Comparison of ENCODE assay signal across 15 cellular contexts in genomic region chr9:41125109-41125658, GRCh38. TPM values are rescaled to one million over a fixed set of nuclear protein-coding genes. Genes with fewer than 3 reads are reported as not detected.
"Had no signal": no experiment of that assay in that cellular context is flagged by ENCODE, and none has a peak within 500 bp of the region (broad histone marks: within the 10 kb centered on the region; RNA-seq: fewer than 3 reads in every experiment).

No MANE protein-coding gene starts in this region.

RNA-seq across cellular contexts. Expression of gene FOXD4L6, which starts 3.3 kb away (rescaled TPM):
- total RNA-seq: chondrocyte, colonic mucosa, endodermal cell, esophagus mucosa, gastroesophageal sphincter, heart left ventricle, hepatocyte, kidney, left colon, left lobe of liver, left ventricle myocardium inferior, mononuclear cell had no signal
- polyA plus RNA-seq: heart left ventricle, hepatocyte, immature natural killer cell, liver, mammary epithelial cell had no signal
